In the genomic region with DNA sequence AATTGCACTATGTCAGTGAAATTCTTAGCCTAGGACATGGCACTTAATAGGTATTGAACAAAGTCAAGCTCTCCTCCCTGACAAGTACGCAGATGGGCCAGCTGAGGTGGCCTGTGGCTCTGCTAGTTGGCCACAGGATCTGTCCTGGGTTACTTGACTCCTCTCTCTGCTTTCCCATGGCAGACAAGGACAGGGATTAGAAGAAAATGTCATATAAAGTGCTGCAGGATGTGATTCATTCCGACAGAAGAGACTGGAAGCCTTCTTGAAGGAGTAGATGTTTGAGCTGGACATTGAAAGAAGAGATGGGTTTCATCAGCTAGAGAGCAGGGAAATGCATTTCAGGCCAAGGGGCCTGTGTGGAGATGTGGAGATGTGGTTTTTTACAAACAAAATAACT, we compare ENCODE assay signal across 34 cellular contexts. TPM values are rescaled to one million over a fixed set of nuclear protein-coding genes. Genes with fewer than 3 reads are reported as not detected.
DNase-seq lines count a peak whose midpoint lies in the region; ATAC-seq, FAIRE-seq and TF ChIP-seq lines count a peak whose summit lies in the region.
"Had no signal": no experiment of that assay in that cellular context is flagged by ENCODE, and none has a peak within 500 bp of the region (broad histone marks: within the 10 kb centered on the region; RNA-seq: fewer than 3 reads in every experiment).

No MANE protein-coding gene starts in this region.

- H2AFZ ChIP-seq in osteoblast (ENCODE audit: low read length): no peak overlapping the region
- H2AFZ ChIP-seq: GM23338, parathyroid adenoma had no signal

- H3K27me3 ChIP-seq in left ventricle myocardium inferior (ENCODE audit: low read depth) (no peaks in the 10 kb centered on the region), osteoblast (ENCODE audit: insufficient read depth, low read length) (no peaks in the 10 kb centered on the region)
- H3K27me3 ChIP-seq: MG63, SJSA1 had no signal

- no peaks in the 10 kb centered on the region for H4K20me1 ChIP-seq in osteoblast (ENCODE audit: insufficient read depth, low read length)

- peaks cover 12% of the 10 kb centered on the region for H3K36me3 Mint-ChIP-seq in dendritic cell treated with granulocyte-macrophage colony-stimulating factor and Interleukin-4, amounts not matched to agents 40 ng/mL and 50 ng/mL, for 4 days (ENCODE audit: low read depth)
- peaks cover 2% of the 10 kb centered on the region for H3K36me3 Mint-ChIP-seq in activated CD4-positive, alpha-beta T cell treated with anti-CD3 and anti-CD28 coated beads, Interleukin-2, amount 10 ng/mL, durations not matched to agents 24 days and 14 days (ENCODE audit: low read depth)
- H3K36me3 Mint-ChIP-seq: activated CD4-positive, alpha-beta memory T cell treated with anti-CD3 and anti-CD28 coated beads for 36 hours; stimulated activated effector memory CD8-positive, alpha-beta T cell treated with anti-CD3 and anti-CD28 coated beads, Interleukin-12 subunit alpha, Interleukin-12 subunit beta, amount 100 ng/mL, for 72 hours had no signal

- intact Hi-C loops in cardiac septum (cut with DNase I) (no loop called here), left ventricle myocardium inferior (cut with micrococcal nuclease) (no loop called here)
- intact Hi-C loops in dendritic cell treated with granulocyte-macrophage colony-stimulating factor and Interleukin-4, amounts not matched to agents 40 ng/mL and 50 ng/mL, for 4 days (cut with micrococcal nuclease): no loop called here
- intact Hi-C loops in activated CD4-positive, alpha-beta T cell treated with anti-CD3 and anti-CD28 coated beads, Interleukin-2, amount 10 ng/mL, durations not matched to agents 24 days and 14 days (cut with micrococcal nuclease): no loop called here

- peaks cover 77% of the 10 kb centered on the region for H3K4me1 Mint-ChIP-seq in dendritic cell treated with granulocyte-macrophage colony-stimulating factor and Interleukin-4, amounts not matched to agents 40 ng/mL and 50 ng/mL, for 4 days (ENCODE audit: low read depth)
- H3K4me1 Mint-ChIP-seq in activated CD4-positive, alpha-beta T cell treated with anti-CD3 and anti-CD28 coated beads, Interleukin-2, amount 10 ng/mL, durations not matched to agents 24 days and 14 days: peaks cover 12% of the 10 kb centered on the region
- H3K4me1 Mint-ChIP-seq: GM23338, nephron progenitor cell had no signal

- peaks cover 15% of the 10 kb centered on the region for H3K9me3 Mint-ChIP-seq in dendritic cell treated with granulocyte-macrophage colony-stimulating factor and Interleukin-4, amounts not matched to agents 40 ng/mL and 50 ng/mL, for 4 days
- H3K9me3 Mint-ChIP-seq in activated CD4-positive, alpha-beta T cell treated with anti-CD3 and anti-CD28 coated beads, Interleukin-2, amount 10 ng/mL, durations not matched to agents 24 days and 14 days: peaks cover 25% of the 10 kb centered on the region

- no peak for ATAC-seq in GM18909 (IDR thresholded peaks at IDR 0.05; ENCODE audit: poor library complexity, unreplicated experiment)
- ATAC-seq: activated CD4-positive, CD25-positive, alpha-beta regulatory T cell treated with anti-CD3 and anti-CD28 coated beads, Interleukin-2, amount 50 U/mL, for 24 hours; activated naive CD4-positive, alpha-beta T cell treated with anti-CD3 and anti-CD28 coated beads, Interleukin-2, amount 50 U/mL, for 72 hours; activated T-helper 17 cell treated with anti-CD3 and anti-CD28 coated beads, Interleukin-2, amount 50 U/mL, for 72 hours; GM23338; stimulated activated effector memory CD8-positive, alpha-beta T cell treated with anti-CD3 and anti-CD28 coated beads, Interleukin-12 subunit alpha, Interleukin-12 subunit beta, amount 100 ng/mL, for 72 hours had no signal

- FAIRE-seq in HTR-8/SVneo (lab: Jason Lieb, UNC): no peak
- FAIRE-seq: A204.1, D721Med, GM12891, urothelium cell line had no signal

- H3K9me3 ChIP-seq in left ventricle myocardium inferior (replicated peaks) (peaks cover 20% of the 10 kb centered on the region), osteoblast (ENCODE audit: low read depth, low read length) (peaks cover 3% of the 10 kb centered on the region)
- H3K9me3 ChIP-seq: MG63 had no signal

- H3K27ac ChIP-seq in left ventricle myocardium inferior (replicated peaks) (no peak overlapping the region), osteoblast (ENCODE audit: low read depth, low read length) (peak overlapping the region; percentile 99)
- H3K27ac ChIP-seq: parathyroid adenoma had no signal

- H3K79me2 ChIP-seq in osteoblast (ENCODE audit: insufficient read depth, low read length): no peaks in the 10 kb centered on the region
- H3K79me2 ChIP-seq: parathyroid adenoma had no signal

- H3K4me2 ChIP-seq in osteoblast (ENCODE audit: insufficient read depth, low read length): no peak overlapping the region
- H3K4me2 ChIP-seq: GM23338 had no signal

- no peaks in the 10 kb centered on the region for H3K36me3 ChIP-seq in left ventricle myocardium inferior
- H3K36me3 ChIP-seq in osteoblast (ENCODE audit: insufficient read depth, low read length): no peaks in the 10 kb centered on the region
- H3K36me3 ChIP-seq: MG63, SJSA1 had no signal

- H3K4me3 ChIP-seq in left ventricle myocardium inferior (no peak overlapping the region), osteoblast (ENCODE audit: insufficient read depth, low read length) (no peak overlapping the region)
- H3K4me3 ChIP-seq: GM23338, MG63, SJSA1 had no signal

- TF ChIP-seq CTCF in left ventricle myocardium inferior (IDR thresholded peaks at IDR 0.05; ENCODE audit: borderline replicate concordance): no peak
- no peak for TF ChIP-seq CTCF in osteoblast (IDR thresholded peaks at IDR 0.05; ENCODE audit: extremely low read depth, low read depth, low read length)

- H3K4me3 Mint-ChIP-seq in dendritic cell treated with granulocyte-macrophage colony-stimulating factor and Interleukin-4, amounts not matched to agents 40 ng/mL and 50 ng/mL, for 4 days: no peak overlapping the region
- H3K4me3 Mint-ChIP-seq in activated CD4-positive, alpha-beta T cell treated with anti-CD3 and anti-CD28 coated beads, Interleukin-2, amount 10 ng/mL, durations not matched to agents 24 days and 14 days: no peak overlapping the region
- H3K4me3 Mint-ChIP-seq: activated CD4-positive, alpha-beta memory T cell treated with anti-CD3 and anti-CD28 coated beads for 36 hours; activated T-helper 17 cell treated with anti-CD3 and anti-CD28 coated beads, Interleukin-2, amount 50 U/mL, for 72 hours; CD4-positive, alpha-beta T cell; GM23338; nephron progenitor cell; stimulated activated effector memory CD8-positive, alpha-beta T cell treated with anti-CD3 and anti-CD28 coated beads, Interleukin-12 subunit alpha, Interleukin-12 subunit beta, amount 100 ng/mL, for 72 hours had no signal

- DNase-seq in cardiac septum (ENCODE audit: low spot score) (peak; percentile 29), left ventricle myocardium inferior (no peak), osteoblast (ENCODE audit: insufficient read length, low spot score, missing footprints) (no peak), HTR-8/SVneo (ENCODE audit: insufficient read length, low spot score) (no peak), HuH-7 (ENCODE audit: low spot score) (no peak)
- no peak for DNase-seq in activated CD4-positive, alpha-beta T cell treated with anti-CD3 and anti-CD28 coated beads, Interleukin-2, amount 10 ng/mL, durations not matched to agents 24 days and 14 days
- DNase-seq: activated CD4-positive, alpha-beta memory T cell treated with anti-CD3 and anti-CD28 coated beads for 36 hours; activated CD8-positive, alpha-beta memory T cell treated with anti-CD3 and anti-CD28 coated beads, Interleukin-2, amount 50 U/mL, for 4 hours; AML-193; anterior cingulate cortex; CD4-positive, alpha-beta T cell; central memory CD4-positive, alpha-beta T cell; MG63; NCI-H1105 treated with DMSO at 0.1 percent for 48 hours; NCI-H2029 treated with DMSO at 0.1 percent for 48 hours; NCI-H345; NCI-H774; nephron progenitor cell; stimulated activated CD4-positive, alpha-beta T cell treated with anti-CD3 and anti-CD28 coated beads, Interleukin-12 subunit alpha, Interleukin-12 subunit beta, amount 100 ng/mL, for 4 hours; stimulated activated CD4-positive, alpha-beta T cell treated with anti-CD3 and anti-CD28 coated beads, Interleukin-4, amount 100 ng/mL, for 24 hours; T-helper 1 cell had no signal

- H3K4me1 ChIP-seq in left ventricle myocardium inferior (peaks cover 24% of the 10 kb centered on the region), osteoblast (ENCODE audit: insufficient read depth, low read length) (peaks cover 40% of the 10 kb centered on the region)

- H3K27ac Mint-ChIP-seq in dendritic cell treated with granulocyte-macrophage colony-stimulating factor and Interleukin-4, amounts not matched to agents 40 ng/mL and 50 ng/mL, for 4 days: peak overlapping the region; percentile 93
- H3K27ac Mint-ChIP-seq in activated CD4-positive, alpha-beta T cell treated with anti-CD3 and anti-CD28 coated beads, Interleukin-2, amount 10 ng/mL, durations not matched to agents 24 days and 14 days: no peak overlapping the region
- H3K27ac Mint-ChIP-seq: activated CD4-positive, alpha-beta memory T cell treated with anti-CD3 and anti-CD28 coated beads for 36 hours; activated naive CD4-positive, alpha-beta T cell treated with anti-CD3 and anti-CD28 coated beads, Interleukin-2, amount 50 U/mL, for 72 hours; activated T-helper 17 cell treated with anti-CD3 and anti-CD28 coated beads, Interleukin-2, amount 50 U/mL, for 72 hours; CD4-positive, alpha-beta T cell; GM23338; nephron progenitor cell; stimulated activated effector memory CD8-positive, alpha-beta T cell treated with anti-CD3 and anti-CD28 coated beads, Interleukin-12 subunit alpha, Interleukin-12 subunit beta, amount 100 ng/mL, for 72 hours had no signal

- H3K27me3 Mint-ChIP-seq in dendritic cell treated with granulocyte-macrophage colony-stimulating factor and Interleukin-4, amounts not matched to agents 40 ng/mL and 50 ng/mL, for 4 days: peaks cover 4% of the 10 kb centered on the region
- peaks cover 11% of the 10 kb centered on the region for H3K27me3 Mint-ChIP-seq in activated CD4-positive, alpha-beta T cell treated with anti-CD3 and anti-CD28 coated beads, Interleukin-2, amount 10 ng/mL, durations not matched to agents 24 days and 14 days
- H3K27me3 Mint-ChIP-seq: activated CD4-positive, alpha-beta memory T cell treated with anti-CD3 and anti-CD28 coated beads for 36 hours; activated T-helper 17 cell treated with anti-CD3 and anti-CD28 coated beads, Interleukin-2, amount 50 U/mL, for 72 hours; CD4-positive, alpha-beta T cell had no signal

RNA-seq across cellular contexts. Expression of a gene that starts 46.7 kb away (rescaled TPM):
- total RNA-seq in cardiac septum: 42.4 TPM
- total RNA-seq in left ventricle myocardium inferior: 19.3 TPM
- 76.0 and 81.6 TPM in 2 replicates for total RNA-seq in osteoblast
- 21.8 and 22.4 TPM in 2 replicates for total RNA-seq in activated CD4-positive, alpha-beta T cell treated with anti-CD3 and anti-CD28 coated beads, Interleukin-2, amount 10 ng/mL, durations not matched to agents 24 days and 14 days
